In the genomic region with DNA sequence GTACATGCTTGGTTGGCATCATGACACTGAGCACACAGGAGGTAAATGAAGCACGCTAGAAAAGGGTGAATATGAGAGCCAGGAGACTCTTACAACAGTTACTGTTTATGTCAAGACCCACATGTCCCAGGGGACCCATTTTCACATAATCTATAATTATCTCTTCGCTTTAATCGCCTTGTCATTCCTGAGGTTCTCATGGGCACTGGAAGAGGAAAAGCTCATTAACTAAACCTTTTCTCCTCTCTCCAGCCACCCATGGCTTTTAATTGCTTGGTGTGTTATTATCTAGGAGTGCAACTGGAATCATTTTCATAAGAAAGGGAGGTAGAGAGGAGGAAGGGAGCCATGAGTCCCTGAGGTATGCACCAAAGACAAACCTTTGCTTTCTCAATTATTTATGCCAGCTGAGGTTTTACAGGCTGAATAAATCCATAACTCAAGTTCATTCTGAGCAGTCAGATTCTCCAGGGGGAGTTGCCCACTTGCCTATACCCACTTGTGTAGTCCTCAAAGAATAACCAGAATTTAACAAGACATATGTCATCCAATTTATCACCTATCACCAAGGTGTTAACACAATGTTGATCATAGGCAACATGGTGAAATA, we compare ENCODE assay signal across 17 cellular contexts.
DNase-seq lines count a peak whose midpoint lies in the region; ATAC-seq and TF ChIP-seq lines count a peak whose summit lies in the region.
"Had no signal": no experiment of that assay in that cellular context is flagged by ENCODE, and none has a peak within 500 bp of the region (broad histone marks: within the 10 kb centered on the region; RNA-seq: fewer than 3 reads in every experiment).

No MANE protein-coding gene starts in this region.

- H3K9me3 Mint-ChIP-seq in brain, result peaks cover 5 to 25% (median 17%) of the 10 kb centered on the region in 5 experiments

- DNase-seq in D341Med (ENCODE audit: low spot score), result peak; percentile 77
- peak; percentile 79 for DNase-seq in NCI-H2171 (lab: John Stamatoyannopoulos, UW)
- no peak for DNase-seq in COLO829 (ENCODE audit: low spot score)
- DNase-seq in stimulated activated CD4-positive, alpha-beta T cell treated with anti-CD3 and anti-CD28 coated beads, Interleukin-4, amount 100 ng/mL, for 4 hours, result no peak
- no peak for DNase-seq in T-helper 17 cell
- DNase-seq: activated CD4-positive, alpha-beta T cell treated with anti-CD3 and anti-CD28 coated beads for 1 hour; activated T-cell treated with anti-CD3 and anti-CD28 coated beads, Interleukin-2, amount 50 U/mL, for 4 hours; aorta; dorsolateral prefrontal cortex; EL; foreskin melanocyte; SK-N-SH; stimulated activated CD4-positive, alpha-beta T cell treated with anti-CD3 and anti-CD28 coated beads, Interleukin-2, amount 100 ng/mL, for 48 hours; stimulated activated naive CD8-positive, alpha-beta T cell treated with anti-CD3 and anti-CD28 coated beads, Interleukin-15, Interleukin-2, amounts not matched to agents 100 U/mL and 50 U/mL, for 24 hours had no signal

- peaks cover 63% of the 10 kb centered on the region for H3K36me3 Mint-ChIP-seq in brain
- peaks cover 3% of the 10 kb centered on the region for H3K36me3 Mint-ChIP-seq in T-helper 17 cell (ENCODE audit: low read depth)

- H3K4me3 Mint-ChIP-seq in brain (no peak overlapping the region), T-helper 17 cell (no peak overlapping the region)
- H3K4me3 Mint-ChIP-seq: activated T-cell treated with anti-CD3 and anti-CD28 coated beads, Interleukin-2, amount 50 U/mL, for 4 hours had no signal

- H3K27me3 Mint-ChIP-seq in brain (no peaks in the 10 kb centered on the region), T-helper 17 cell (no peaks in the 10 kb centered on the region)

- no peaks in the 10 kb centered on the region for H3K9me3 ChIP-seq in T-helper 17 cell (ENCODE audit: control insufficient read depth, low read length, poor library complexity, severe bottlenecking)
- H3K9me3 ChIP-seq: SK-N-SH had no signal

- ATAC-seq in HG03064 (IDR thresholded peaks at IDR 0.05; ENCODE audit: low read depth, unreplicated experiment), result peak; percentile 66
- ATAC-seq in HG03457 (IDR thresholded peaks at IDR 0.05; ENCODE audit: unreplicated experiment), result no peak
- ATAC-seq in T-helper 17 cell, result no peak
- ATAC-seq: activated T-cell treated with anti-CD3 and anti-CD28 coated beads, Interleukin-2, amount 50 U/mL, for 4 hours; stimulated activated naive CD8-positive, alpha-beta T cell treated with anti-CD3 and anti-CD28 coated beads, Interleukin-15, Interleukin-2, amounts not matched to agents 100 U/mL and 50 U/mL, for 24 hours had no signal

- H3K27ac Mint-ChIP-seq in brain (peak overlapping the region; percentile 3 to 59 (median 18)), T-helper 17 cell (no peak overlapping the region)

- H3K4me1 Mint-ChIP-seq in brain (peaks cover 28% of the 10 kb centered on the region), T-helper 17 cell (peaks cover 21% of the 10 kb centered on the region)

- no peak for TF ChIP-seq CTCF in brain (conservative IDR thresholded peaks at IDR 0.05)

Comparison
In these comparisons a context has a peak if more than half of its experiments do, and no peak if none do; other contexts are left out.
1. DNase-seq: peak in D341Med (single experiment) and NCI-H2171 (single experiment); none in COLO829 (single experiment), stimulated activated CD4-positive, alpha-beta T cell treated with anti-CD3 and anti-CD28 coated beads, Interleukin-4, amount 100 ng/mL, for 4 hours (0 of 2) and T-helper 17 cell (0 of 3).